Comparison of ENCODE assay signal across 23 cellular contexts in the genomic region with DNA sequence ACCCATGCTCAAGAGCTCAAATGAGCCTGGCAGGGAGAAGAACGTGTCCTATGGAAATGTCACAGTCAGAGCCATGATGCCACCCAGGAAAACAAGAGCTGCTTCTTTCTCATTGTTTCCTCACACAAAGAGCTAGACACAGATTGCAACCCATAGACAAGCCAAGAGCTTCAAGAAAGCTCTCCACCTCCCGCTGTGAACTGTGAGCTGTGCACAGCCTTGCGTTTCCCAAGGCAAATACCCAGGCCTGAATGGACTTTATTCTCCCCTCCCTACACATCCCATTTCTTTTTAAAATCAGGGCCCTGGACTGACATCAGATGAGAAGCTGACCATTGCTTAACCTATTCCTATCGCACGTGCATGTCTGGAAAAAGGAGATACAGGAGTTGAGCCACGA.
"Had no signal": no experiment of that assay in that cellular context is flagged by ENCODE, and none has a peak within 500 bp of the region (broad histone marks: within the 10 kb centered on the region; RNA-seq: fewer than 3 reads in every experiment).

No MANE protein-coding gene starts in this region.

- H3K4me1 Mint-ChIP-seq: activated naive CD4-positive, alpha-beta T cell treated with anti-CD3 and anti-CD28 coated beads, Interleukin-2, amount 50 U/mL, for 24 hours; T-helper 17 cell had no signal

- H3K27ac Mint-ChIP-seq: activated CD8-positive, alpha-beta T cell treated with anti-CD3 and anti-CD28 coated beads, Interleukin-2, amount 10 ng/mL, durations not matched to agents 7 days and 5 days; activated naive CD4-positive, alpha-beta T cell treated with anti-CD3 and anti-CD28 coated beads, Interleukin-2, amount 50 U/mL, for 24 hours; activated T-helper 1 cell treated with anti-CD3 and anti-CD28 coated beads, Interleukin-12 subunit alpha, Interleukin-12 subunit beta, Interleukin-2, Interleukin-4 antibody, amounts not matched to agents 30 ng/mL and 10 ng/mL and 1 ng/mL, durations not matched to agents 14 hours and 24 hours and 36 hours; T-helper 17 cell; WTC11 had no signal

- DNase-seq: activated CD4-positive, alpha-beta T cell treated with anti-CD3 and anti-CD28 coated beads for 48 hours; activated CD4-positive, alpha-beta T cell treated with anti-CD3 and anti-CD28 coated beads, Interleukin-2, amount 50 U/mL, for 4 hours; activated CD4-positive, CD25-positive, alpha-beta regulatory T cell treated with anti-CD3 and anti-CD28 coated beads, Interleukin-2, amount 50 U/mL, for 72 hours; activated CD8-positive, alpha-beta memory T cell treated with anti-CD3 and anti-CD28 coated beads, Interleukin-2, amount 50 U/mL, for 48 hours; activated CD8-positive, alpha-beta T cell treated with anti-CD3 and anti-CD28 coated beads, Interleukin-2, amount 10 ng/mL, durations not matched to agents 7 days and 5 days; activated effector memory CD4-positive, alpha-beta T cell treated with Interleukin-2 at 50 U/mL for 16 hours; activated naive CD4-positive, alpha-beta T cell; activated T-cell treated with anti-CD3 and anti-CD28 coated beads, Interleukin-2, amount 50 U/mL, for 1 hour; aorta; caudate nucleus; KBM-7; NCI-H1048; NCI-H1694; NCI-H2029; NCI-H2107; NCI-H510A; NCI-H526 treated with DMSO at 0.1 percent for 48 hours; SIG-M5; T-helper 17 cell; T-helper 9 cell had no signal

- H3K36me3 Mint-ChIP-seq: activated naive CD4-positive, alpha-beta T cell treated with anti-CD3 and anti-CD28 coated beads, Interleukin-2, amount 50 U/mL, for 24 hours had no signal

- ATAC-seq: activated CD8-positive, alpha-beta T cell treated with anti-CD3 and anti-CD28 coated beads, Interleukin-2, amount 10 ng/mL, durations not matched to agents 7 days and 5 days; T-helper 17 cell had no signal

- H3K9me3 Mint-ChIP-seq: activated naive CD4-positive, alpha-beta T cell treated with anti-CD3 and anti-CD28 coated beads, Interleukin-2, amount 50 U/mL, for 24 hours had no signal

- H3K4me3 Mint-ChIP-seq: activated CD8-positive, alpha-beta T cell treated with anti-CD3 and anti-CD28 coated beads, Interleukin-2, amount 10 ng/mL, durations not matched to agents 7 days and 5 days; activated naive CD4-positive, alpha-beta T cell treated with anti-CD3 and anti-CD28 coated beads, Interleukin-2, amount 50 U/mL, for 24 hours; activated T-helper 1 cell treated with anti-CD3 and anti-CD28 coated beads, Interleukin-12 subunit alpha, Interleukin-12 subunit beta, Interleukin-2, Interleukin-4 antibody, amounts not matched to agents 30 ng/mL and 10 ng/mL and 1 ng/mL, durations not matched to agents 14 hours and 24 hours and 36 hours; T-helper 17 cell; WTC11 had no signal

- H3K27me3 Mint-ChIP-seq: T-helper 17 cell had no signal
